ENCODE assay signal across 24 cellular contexts in genomic region chr6:97687916-97688315, GRCh38.
"Had no signal": no experiment of that assay in that cellular context is flagged by ENCODE, and none has a peak within 500 bp of the region (broad histone marks: within the 10 kb centered on the region; RNA-seq: fewer than 3 reads in every experiment).

No MANE protein-coding gene starts in this region.

- H3K27me3 ChIP-seq: dorsolateral prefrontal cortex, esophagus muscularis mucosa, foreskin keratinocyte, gastroesophageal sphincter, heart left ventricle, hepatocyte, left lung had no signal

- H3K27me3 Mint-ChIP-seq: naive B cell; naive thymus-derived CD8-positive, alpha-beta T cell had no signal

- H3K4me3 Mint-ChIP-seq: immature natural killer cell; mesothelial cell of epicardium; naive B cell; naive thymus-derived CD8-positive, alpha-beta T cell had no signal

- H3K4me2 ChIP-seq: hepatocyte had no signal

- ATAC-seq: foreskin keratinocyte; gastroesophageal sphincter; heart left ventricle; left cardiac atrium; left lung; left ventricle myocardium superior; lower lobe of right lung; mucosa of descending colon; naive thymus-derived CD8-positive, alpha-beta T cell had no signal

- H2AFZ ChIP-seq: hepatocyte had no signal

- H3K27ac Mint-ChIP-seq: immature natural killer cell; mesothelial cell of epicardium; naive B cell; naive thymus-derived CD8-positive, alpha-beta T cell had no signal

- FAIRE-seq: endothelial cell of umbilical vein, islet of Langerhans, keratinocyte had no signal

- H3K4me1 Mint-ChIP-seq: immature natural killer cell; mesothelial cell of epicardium; naive B cell; naive thymus-derived CD8-positive, alpha-beta T cell had no signal

- H3K9me3 ChIP-seq: esophagus muscularis mucosa, gastroesophageal sphincter, heart left ventricle, left lung, lower lobe of right lung, mucosa of descending colon had no signal

- H3K79me2 ChIP-seq: hepatocyte had no signal

- H3K36me3 ChIP-seq: esophagus muscularis mucosa, gastroesophageal sphincter, heart left ventricle, left lung, lower lobe of right lung had no signal

- H3K4me1 ChIP-seq: esophagus muscularis mucosa, foreskin keratinocyte, gastroesophageal sphincter, heart left ventricle, left lung, lower lobe of right lung had no signal

- H3K4me3 ChIP-seq: coronary artery, dorsolateral prefrontal cortex, esophagus muscularis mucosa, gastroesophageal sphincter, heart left ventricle, hepatocyte, left lung, lower lobe of right lung, mucosa of descending colon had no signal

- H3K27ac ChIP-seq: coronary artery, dorsolateral prefrontal cortex, esophagus muscularis mucosa, foreskin keratinocyte, gastroesophageal sphincter, heart left ventricle, hepatocyte, left lung, lower lobe of right lung had no signal

- H3K9me3 Mint-ChIP-seq: mesothelial cell of epicardium, naive B cell had no signal

- H3K36me3 Mint-ChIP-seq: immature natural killer cell; mesothelial cell of epicardium; naive B cell; naive thymus-derived CD8-positive, alpha-beta T cell had no signal

- DNase-seq: dermis blood vessel endothelial cell; dorsolateral prefrontal cortex; effector CD4-positive, alpha-beta T cell; effector memory CD4-positive, alpha-beta T cell; foreskin keratinocyte; heart left ventricle; hypothalamus; immature natural killer cell; left cardiac atrium; left lung; left ventricle myocardium superior; lower lobe of right lung; mesenchymal stem cell; mucosa of descending colon; naive B cell; naive thymus-derived CD8-positive, alpha-beta T cell had no signal
